28 cellular contexts compared by ENCODE assay signal in genomic region chr17:61216066-61216465, GRCh38.
"Had no signal": no experiment of that assay in that cellular context is flagged by ENCODE, and none has a peak within 500 bp of the region (broad histone marks: within the 10 kb centered on the region; RNA-seq: fewer than 3 reads in every experiment).

No MANE protein-coding gene starts in this region.

- H3K4me3 ChIP-seq: stomach, suprapubic skin, testis, thoracic aorta, thyroid gland, tibial artery, tibial nerve, transverse colon, upper lobe of left lung, upper lobe of right lung, uterus, vagina had no signal

- H3K9me3 ChIP-seq: stomach, suprapubic skin, testis, thoracic aorta, thyroid gland, tibial artery, tibial nerve, transverse colon, upper lobe of left lung, upper lobe of right lung, uterus, vagina had no signal

- H3K9me3 Mint-ChIP-seq: stimulated activated effector memory CD8-positive, alpha-beta T cell treated with anti-CD3 and anti-CD28 coated beads, Interleukin-12 subunit alpha, Interleukin-12 subunit beta, amount 100 ng/mL, for 72 hours; stimulated activated memory B cell treated with anti-CD40 and anti-IgM and Interleukin-4, amounts not matched to agents 10 μg/mL and 1 μg/mL and 100 μg/mL, for 72 hours; stimulated activated naive B cell treated with anti-CD40 and anti-IgM and Interleukin-4, amounts not matched to agents 10 μg/mL and 1 μg/mL and 100 μg/mL, for 72 hours; stimulated activated naive CD8-positive, alpha-beta T cell treated with anti-CD3 and anti-CD28 coated beads, Interleukin-15, amount 100 ng/mL, for 72 hours; stimulated activated naive CD8-positive, alpha-beta T cell treated with anti-CD3 and anti-CD28 coated beads, Interleukin-15, Interleukin-2, amounts not matched to agents 100 ng/mL and 50 ng/mL, for 24 hours; type B pancreatic cell had no signal

- H3K27ac Mint-ChIP-seq: stimulated activated effector memory CD8-positive, alpha-beta T cell treated with anti-CD3 and anti-CD28 coated beads, Interleukin-12 subunit alpha, Interleukin-12 subunit beta, amount 100 ng/mL, for 72 hours; stimulated activated memory B cell treated with anti-CD40 and anti-IgM and Interleukin-4, amounts not matched to agents 10 μg/mL and 1 μg/mL and 100 μg/mL, for 72 hours; stimulated activated naive B cell treated with anti-CD40 and anti-IgM and Interleukin-4, amounts not matched to agents 10 μg/mL and 1 μg/mL and 100 μg/mL, for 72 hours; stimulated activated naive CD8-positive, alpha-beta T cell treated with anti-CD3 and anti-CD28 coated beads, Interleukin-15, Interleukin-2, amounts not matched to agents 100 ng/mL and 50 ng/mL, for 24 hours; type B pancreatic cell had no signal

- H3K36me3 ChIP-seq: stomach, suprapubic skin, thoracic aorta, thyroid gland, tibial artery, tibial nerve, transverse colon, upper lobe of left lung, upper lobe of right lung, uterus, vagina had no signal

- H3K27ac ChIP-seq: stomach, suprapubic skin, testis, thoracic aorta, tibial artery, tibial nerve, transverse colon, upper lobe of right lung, uterus, vagina had no signal

- H3K4me1 ChIP-seq: suprapubic skin, uterus, vagina had no signal

- DNase-seq: stimulated activated CD4-positive, alpha-beta T cell treated with anti-CD3 and anti-CD28 coated beads, Interleukin-2, amount 100 ng/mL, for 48 hours; stimulated activated CD4-positive, alpha-beta T cell treated with anti-CD3 and anti-CD28 coated beads, Interleukin-4, amount 100 ng/mL, for 1 hour; stimulated activated CD4-positive, alpha-beta T cell treated with anti-CD3 and anti-CD28 coated beads, Interleukin-4, amount 100 ng/mL, for 24 hours; stimulated activated CD4-positive, alpha-beta T cell treated with anti-CD3 and anti-CD28 coated beads, Interleukin-4, amount 100 ng/mL, for 4 hours; stimulated activated CD8-positive, alpha-beta memory T cell treated with anti-CD3 and anti-CD28 coated beads, Interleukin-4, amount 100 ng/mL, for 48 hours; stimulated activated naive B cell treated with anti-CD40 and anti-IgM and Interleukin-4, amounts not matched to agents 10 μg/mL and 1 μg/mL and 100 μg/mL, for 72 hours; stimulated activated naive CD4-positive, alpha-beta T cell; stimulated activated naive CD4-positive, alpha-beta T cell treated with Interleukin-2 at 50 U/mL for 16 hours; stimulated activated naive CD8-positive, alpha-beta T cell treated with anti-CD3 and anti-CD28 coated beads, Interleukin-15, amount 100 ng/mL, for 72 hours; stimulated activated naive CD8-positive, alpha-beta T cell treated with anti-CD3 and anti-CD28 coated beads, Interleukin-15, Interleukin-2, amounts not matched to agents 100 U/mL and 50 U/mL, for 24 hours; stomach; substantia nigra; testis; thyroid gland; tibial artery; transverse colon; trophoblast cell; upper lobe of left lung; upper lobe of right lung; uterus had no signal

- H3K27me3 ChIP-seq: stomach, suprapubic skin, testis, thyroid gland, tibial artery, tibial nerve, transverse colon, upper lobe of left lung, upper lobe of right lung, uterus, vagina had no signal

- ATAC-seq: stimulated activated effector memory CD8-positive, alpha-beta T cell treated with anti-CD3 and anti-CD28 coated beads, Interleukin-12 subunit alpha, Interleukin-12 subunit beta, amount 100 ng/mL, for 72 hours; stimulated activated memory B cell treated with anti-CD40 and anti-IgM and Interleukin-4, amounts not matched to agents 10 μg/mL and 1 μg/mL and 100 μg/mL, for 72 hours; stimulated activated naive B cell treated with anti-CD40 and anti-IgM and Interleukin-4, amounts not matched to agents 10 μg/mL and 1 μg/mL and 100 μg/mL, for 72 hours; stimulated activated naive CD8-positive, alpha-beta T cell treated with anti-CD3 and anti-CD28 coated beads, Interleukin-15, amount 100 ng/mL, for 72 hours; stimulated activated naive CD8-positive, alpha-beta T cell treated with anti-CD3 and anti-CD28 coated beads, Interleukin-15, Interleukin-2, amounts not matched to agents 100 U/mL and 50 U/mL, for 24 hours; upper lobe of right lung had no signal

- H3K4me3 Mint-ChIP-seq: stimulated activated effector memory CD8-positive, alpha-beta T cell treated with anti-CD3 and anti-CD28 coated beads, Interleukin-12 subunit alpha, Interleukin-12 subunit beta, amount 100 ng/mL, for 72 hours; stimulated activated memory B cell treated with anti-CD40 and anti-IgM and Interleukin-4, amounts not matched to agents 10 μg/mL and 1 μg/mL and 100 μg/mL, for 72 hours; stimulated activated naive B cell treated with anti-CD40 and anti-IgM and Interleukin-4, amounts not matched to agents 10 μg/mL and 1 μg/mL and 100 μg/mL, for 72 hours; stimulated activated naive CD8-positive, alpha-beta T cell treated with anti-CD3 and anti-CD28 coated beads, Interleukin-15, amount 100 ng/mL, for 72 hours; stimulated activated naive CD8-positive, alpha-beta T cell treated with anti-CD3 and anti-CD28 coated beads, Interleukin-15, Interleukin-2, amounts not matched to agents 100 ng/mL and 50 ng/mL, for 24 hours; type B pancreatic cell had no signal

- H3K27me3 Mint-ChIP-seq: stimulated activated memory B cell treated with anti-CD40 and anti-IgM and Interleukin-4, amounts not matched to agents 10 μg/mL and 1 μg/mL and 100 μg/mL, for 72 hours; stimulated activated naive B cell treated with anti-CD40 and anti-IgM and Interleukin-4, amounts not matched to agents 10 μg/mL and 1 μg/mL and 100 μg/mL, for 72 hours; stimulated activated naive CD8-positive, alpha-beta T cell treated with anti-CD3 and anti-CD28 coated beads, Interleukin-15, amount 100 ng/mL, for 72 hours; stimulated activated naive CD8-positive, alpha-beta T cell treated with anti-CD3 and anti-CD28 coated beads, Interleukin-15, Interleukin-2, amounts not matched to agents 100 ng/mL and 50 ng/mL, for 24 hours; type B pancreatic cell had no signal

- H3K36me3 Mint-ChIP-seq: stimulated activated effector memory CD8-positive, alpha-beta T cell treated with anti-CD3 and anti-CD28 coated beads, Interleukin-12 subunit alpha, Interleukin-12 subunit beta, amount 100 ng/mL, for 72 hours; stimulated activated memory B cell treated with anti-CD40 and anti-IgM and Interleukin-4, amounts not matched to agents 10 μg/mL and 1 μg/mL and 100 μg/mL, for 72 hours; stimulated activated naive B cell treated with anti-CD40 and anti-IgM and Interleukin-4, amounts not matched to agents 10 μg/mL and 1 μg/mL and 100 μg/mL, for 72 hours; type B pancreatic cell had no signal
